In genomic region chr6:37698264-37699137, GRCh38 we compare ENCODE assay signal across 8 cellular contexts. TPM values are rescaled to one million over a fixed set of nuclear protein-coding genes. Genes with fewer than 3 reads are reported as not detected.
DNase-seq lines count a peak whose midpoint lies in the region; ATAC-seq, FAIRE-seq and TF ChIP-seq lines count a peak whose summit lies in the region.

No MANE protein-coding gene starts in this region.

- H3K4me1 Mint-ChIP-seq in IgD-negative memory B cell: peaks cover 6 to 25% (median 10%) of the 10 kb centered on the region in 3 donors

- SMC1A ChIA-PET in GM12878 (lab: Charles Lee; ENCODE audit: uncharacterized antibody, unreplicated experiment): interaction anchor here (0.6 to 1.1 kb wide), 2 partner anchors 8 to 257 kb away, joined by 3 read pairs; no protein-coding TSS in a partner anchor

- peak overlapping the region; percentile 84 to 100 (median 97) for H3K4me3 Mint-ChIP-seq in IgD-negative memory B cell

- no peaks in the 10 kb centered on the region for H3K79me2 ChIP-seq in GM12878 (ENCODE audit: control insufficient read depth, insufficient read depth, low read length)

- H3K27me3 ChIP-seq in GM12878 (replicated peaks in 1 of 2; ENCODE audit: control insufficient read depth in 2 of 2, insufficient read depth in 2 of 2, low read length in 1 of 2) (peaks cover 22 to 26% of the 10 kb centered on the region in 2 experiments), iPS-18a (ENCODE audit: control insufficient read depth, insufficient read depth, low read length) (peaks cover 96% of the 10 kb centered on the region)

- in situ Hi-C loops in GM12878 (cut with MboI): no loop called here

- under 1% methylated on average over 53 of the region's 72 CpGs for WGBS in GM12878 (ENCODE audit: insufficient coverage, insufficient replicate concordance, low lambda C conversion rate, missing lambda C conversion rate)

- H3K4me3 ChIP-seq in GM12878 (peak overlapping the region; percentile 67), iPS-18a (ENCODE audit: low read length) (peak overlapping the region; percentile 73), skin epidermis (peak overlapping the region; percentile 46 to 70 (median 54))

- peak overlapping the region; percentile 99 for H3K4me2 ChIP-seq in GM12878 (ENCODE audit: control insufficient read depth, insufficient read depth)

- FAIRE-seq in D721Med (lab: Jason Lieb, UNC) (no peak), GM12878 (lab: Jason Lieb, UNC) (no peak)

- BruUV-seq in GM12878 (replicated peaks; lab: Mats Ljungman, UMichigan): no TSS peak

- intact Hi-C loops in GM12878 (cut with micrococcal nuclease; ENCODE audit: unreplicated experiment): loop anchor here (10.0 kb wide), 1 partner anchor 976 kb away; no protein-coding TSS in a partner anchor

- peaks cover 4% of the 10 kb centered on the region for H3K36me3 Mint-ChIP-seq in IgD-negative memory B cell

- TF ChIP-seq CTCF in D721Med (IDR thresholded peaks at IDR 0.05; ENCODE audit: insufficient read depth, missing control alignments) (no peak), GM12878 (IDR thresholded peaks at IDR 0.05 in 2 of 3, conservative IDR thresholded peaks at IDR 0.05 in 1 of 3; ENCODE audit: control insufficient read depth in 2 of 3, extremely low read depth in 1 of 3, insufficient read depth in 1 of 3, low read depth in 3 of 3, low read length in 3 of 3) (no peak)

- no peak overlapping the region for H3K27ac ChIP-seq in GM12878 (ENCODE audit: control insufficient read depth, insufficient read depth)
- H3K27ac ChIP-seq in iPS-18a (ENCODE audit: low read length): no peak overlapping the region
- H3K27ac ChIP-seq in skin epidermis: peak overlapping the region in 12 of 21 experiments; percentile 6 to 88 (median 77)

- RAD21 ChIA-PET in GM12878 (lab: Charles Lee; ENCODE audit: unreplicated experiment): interaction anchor here (0.7 to 1.0 kb wide), 2 partner anchors 66 to 161 kb away, joined by 3 read pairs; no protein-coding TSS in a partner anchor

- POLR2A ChIA-PET in GM12878 (lab: Charles Lee): interaction anchor here (0.5 kb wide), 1 partner anchor 120 kb away, joined by 3 read pairs; no protein-coding TSS in a partner anchor

- no peak for TF ChIP-seq RAD21 in GM12878 (IDR thresholded peaks at IDR 0.05; ENCODE audit: insufficient read depth, low read depth, low read length)

- H3K9ac ChIP-seq in GM12878 (ENCODE audit: control insufficient read depth, insufficient read depth, low read length) (peak overlapping the region; percentile 23; the same call in 1 of the 2 replicates), iPS-18a (ENCODE audit: low read length) (no peak overlapping the region)

- CTCF ChIA-PET in GM12878 (lab: Yijun Ruan, JAX): interaction anchor here (0.6 to 1.1 kb wide), 5 partner anchors 9 to 796 kb away, joined by 3 read pairs; no protein-coding TSS in a partner anchor

- H3K4me1 ChIP-seq in GM12878 (ENCODE audit: control insufficient read depth, insufficient read depth, low read length) (peaks cover 11% of the 10 kb centered on the region), iPS-18a (ENCODE audit: control insufficient read depth, low read depth, low read length) (peaks cover 16% of the 10 kb centered on the region)

- H3K27ac Mint-ChIP-seq in IgD-negative memory B cell: peak overlapping the region; percentile 94 to 99 (median 96)

- H3K9me3 Mint-ChIP-seq in IgD-negative memory B cell: no peaks in the 10 kb centered on the region

- peak overlapping the region; percentile 75 for H2AFZ ChIP-seq in GM12878 (ENCODE audit: control insufficient read depth, low read depth, low read length)

- no peak for TF ChIP-seq EP300 in GM12878 (IDR thresholded peaks at IDR 0.05; ENCODE audit: borderline replicate concordance in 1 of 2, control insufficient read depth in 1 of 2, low read depth in 2 of 2, low read length in 2 of 2)

- H3K27me3 Mint-ChIP-seq in IgD-negative memory B cell: peaks cover 11% of the 10 kb centered on the region

- H3K9me3 ChIP-seq in GM12878 (replicated peaks; ENCODE audit: control insufficient read depth, insufficient read depth, low read length) (no peaks in the 10 kb centered on the region), iPS-18a (ENCODE audit: control insufficient read depth, low read depth, low read length) (no peaks in the 10 kb centered on the region)

- ATAC-seq in GM12878 (peak; percentile 51), HG02870 (IDR thresholded peaks at IDR 0.05; ENCODE audit: unreplicated experiment) (no peak)

- DNase-seq in D721Med (ENCODE audit: insufficient read length, low spot score) (peak; percentile 43), T-helper 1 cell (peak; percentile 46 to 80 (median 47)), GM12878 (ENCODE audit: low read depth, low spot score) (no peak), NCI-H1694 (lab: John Stamatoyannopoulos, UW) (no peak)

- TF ChIP-seq POLR2A in GM12878 (IDR thresholded peaks at IDR 0.05; ENCODE audit: low read depth, low read length): no peak

- H4K20me1 ChIP-seq in GM12878 (ENCODE audit: control insufficient read depth, insufficient read depth): no peaks in the 10 kb centered on the region

- H3K36me3 ChIP-seq in GM12878 (ENCODE audit: control insufficient read depth in 2 of 2, insufficient read depth in 2 of 2, low read length in 1 of 2) (no peaks in the 10 kb centered on the region), iPS-18a (ENCODE audit: control insufficient read depth, low read depth, low read length) (no peaks in the 10 kb centered on the region)

TF ChIP-seq in GM12878, 131 proteins besides CTCF, POLR2A, EP300 and RAD21:
- no peak for TF ChIP-seq SMARCA5 (IDR thresholded peaks at IDR 0.05)
- TF ChIP-seq NRF1 (conservative IDR thresholded peaks at IDR 0.05; ENCODE audit: low read depth, low read length): no peak
- TF ChIP-seq GABPA (IDR thresholded peaks at IDR 0.05; ENCODE audit: low read depth): no peak
- TF ChIP-seq, protein P1, sequence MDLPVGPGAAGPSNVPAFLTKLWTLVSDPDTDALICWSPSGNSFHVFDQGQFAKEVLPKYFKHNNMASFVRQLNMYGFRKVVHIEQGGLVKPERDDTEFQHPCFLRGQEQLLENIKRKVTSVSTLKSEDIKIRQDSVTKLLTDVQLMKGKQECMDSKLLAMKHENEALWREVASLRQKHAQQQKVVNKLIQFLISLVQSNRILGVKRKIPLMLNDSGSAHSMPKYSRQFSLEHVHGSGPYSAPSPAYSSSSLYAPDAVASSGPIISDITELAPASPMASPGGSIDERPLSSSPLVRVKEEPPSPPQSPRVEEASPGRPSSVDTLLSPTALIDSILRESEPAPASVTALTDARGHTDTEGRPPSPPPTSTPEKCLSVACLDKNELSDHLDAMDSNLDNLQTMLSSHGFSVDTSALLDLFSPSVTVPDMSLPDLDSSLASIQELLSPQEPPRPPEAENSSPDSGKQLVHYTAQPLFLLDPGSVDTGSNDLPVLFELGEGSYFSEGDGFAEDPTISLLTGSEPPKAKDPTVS (IDR thresholded peaks at IDR 0.05; ENCODE audit: low read depth, low read length): no peak
- no peak for TF ChIP-seq IRF4 (IDR thresholded peaks at IDR 0.05; ENCODE audit: low read depth, low read length)
- TF ChIP-seq ATF7 (IDR thresholded peaks at IDR 0.05; ENCODE audit: low read depth): no peak
- peak; percentile 23; the same call in 1 of the 2 replicates for TF ChIP-seq IKZF1 (conservative IDR thresholded peaks at IDR 0.05)
- peak; percentile 67 for TF ChIP-seq SUZ12 (IDR thresholded peaks at IDR 0.05; ENCODE audit: unreplicated experiment)
- no peak for TF ChIP-seq FOXM1 (IDR thresholded peaks at IDR 0.05; ENCODE audit: low read depth, low read length)
- TF ChIP-seq ZNF384 (IDR thresholded peaks at IDR 0.05; ENCODE audit: borderline replicate concordance, low read depth, low read length): no peak

RNA-seq across cellular contexts. Expression of gene MDGA1, which starts 0.8 kb away (rescaled TPM):
- 2.9 TPM for polyA plus RNA-seq in IgD-negative memory B cell
- total RNA-seq in GM12878 (2013; cell fraction: nucleolus; rRNA removed): 0.67 and 1.2 TPM in 2 replicates
- 1.1 and 2.0 TPM in 2 replicates for total RNA-seq in GM12878 (2014; rRNA removed)
- total RNA-seq in GM12878 (2014; rRNA removed; fragmentation: Illumina TruSeq; extraction: Trizol): 0.54 and 0.60 TPM in 2 replicates
- total RNA-seq in GM12878 (2021): 2.2 and 3.0 TPM in 2 replicates
- polyA plus RNA-seq in GM12878 (2011; ENCODE audit: low read depth): 0.10 TPM
- polyA plus RNA-seq in GM12878 (2011; rRNA removed): 0.15 and 0.19 TPM in 2 replicates
- polyA plus RNA-seq in GM12878 (2011; cell fraction: cytosol; rRNA removed): 0.09 and 0.40 TPM in 2 replicates
- polyA plus RNA-seq in GM12878 (2011; cell fraction: nucleus; rRNA removed): 0.27 and 0.76 TPM in 2 replicates
- polyA plus RNA-seq in GM12878 (2012): 0.14 and 0.83 TPM in 2 replicates
- polyA plus RNA-seq in GM12878 (2014; fragmentation: Illumina TruSeq; extraction: Trizol): 1.1 and 2.2 TPM in 2 replicates
- polyA plus RNA-seq in GM12878 (2014; fragmentation: Nextera tagmentation; extraction: Ambion mirVana): under 1 TPM; 0.02 to 0.26 TPM
- 0.94 and 1.00 TPM in 2 replicates for polyA plus RNA-seq in GM12878 (2014; rRNA removed)
- polyA plus RNA-seq in GM12878 (2016; fragmentation: Nextera tagmentation; extraction: Ambion mirVana): under 1 TPM in 1 of 2 experiments, not detected in 1; 0.90 TPM
- polyA minus RNA-seq in GM12878 (2011; rRNA and poly(A)+ RNA removed): 0.22 and 0.77 TPM in 2 replicates
- polyA minus RNA-seq in GM12878 (2011; cell fraction: cytosol; rRNA and poly(A)+ RNA removed): not detected in 2 replicates
- polyA minus RNA-seq in GM12878 (2011; cell fraction: nucleus; rRNA and poly(A)+ RNA removed): 0.36 and 0.48 TPM in 2 replicates

Comparison
In these comparisons a context has a peak if more than half of its experiments do, and no peak if none do; other contexts are left out.
1. DNase-seq: peak in D721Med (single experiment) and T-helper 1 cell (5 of 5); none in GM12878 (single experiment) and NCI-H1694 (single experiment).
2. H3K27ac ChIP-seq: peak in skin epidermis (12 of 21); none in GM12878 (single experiment) and iPS-18a (single experiment).
3. Peak in every context shown above with its lines, with median percentiles within 50 percentile points of each other: H3K4me3 ChIP-seq.